ENCODE assay signal across 8 cellular contexts in genomic region chr17:49218941-49219913, GRCh38. TPM values are rescaled to one million over a fixed set of nuclear protein-coding genes. Genes with fewer than 3 reads are reported as not detected.
DNase-seq lines count a peak whose midpoint lies in the region; ATAC-seq and TF ChIP-seq lines count a peak whose summit lies in the region.

No MANE protein-coding gene starts in this region.

- no peak overlapping the region for H3K4me3 Mint-ChIP-seq in HFFc6
- H3K4me3 Mint-ChIP-seq in activated T-helper 1 cell treated with anti-CD3 and anti-CD28 coated beads, Interleukin-12 subunit alpha, Interleukin-12 subunit beta, Interleukin-2, Interleukin-4 antibody, amounts not matched to agents 30 ng/mL and 10 ng/mL and 1 ng/mL, durations not matched to agents 14 hours and 24 hours and 36 hours: peak overlapping the region; percentile 35
- no peak overlapping the region for H3K4me3 Mint-ChIP-seq in mesothelial cell of epicardium

- H3K4me1 Mint-ChIP-seq in HFFc6 (ENCODE audit: low read depth) (peaks cover 6% of the 10 kb centered on the region; the same call in 1 of the 2 replicates), mesothelial cell of epicardium (peaks cover 6% of the 10 kb centered on the region)
- peaks cover 67% of the 10 kb centered on the region for H3K4me1 Mint-ChIP-seq in activated T-helper 1 cell treated with anti-CD3 and anti-CD28 coated beads, Interleukin-12 subunit alpha, Interleukin-12 subunit beta, Interleukin-2, Interleukin-4 antibody, amounts not matched to agents 30 ng/mL and 10 ng/mL and 1 ng/mL, durations not matched to agents 14 hours and 24 hours and 36 hours (ENCODE audit: low read depth)

- H3K9me3 ChIP-seq in BE2C (no peaks in the 10 kb centered on the region), gastrocnemius medialis (no peaks in the 10 kb centered on the region)

- H3K4me1 ChIP-seq in BE2C (no peaks in the 10 kb centered on the region), gastrocnemius medialis (peaks cover 0 to 10% of the 10 kb centered on the region in 2 donors)

- in situ Hi-C loops in gastrocnemius medialis (cut with MboI; ENCODE audit: low sequenced_read_pairs in 4 of 4): no loop called here

- no peak overlapping the region for H3K27ac ChIP-seq in gastrocnemius medialis

- peaks cover 32% of the 10 kb centered on the region for H3K27me3 Mint-ChIP-seq in HFFc6 (ENCODE audit: insufficient read depth)
- no peaks in the 10 kb centered on the region for H3K27me3 Mint-ChIP-seq in activated T-helper 1 cell treated with anti-CD3 and anti-CD28 coated beads, Interleukin-12 subunit alpha, Interleukin-12 subunit beta, Interleukin-2, Interleukin-4 antibody, amounts not matched to agents 30 ng/mL and 10 ng/mL and 1 ng/mL, durations not matched to agents 14 hours and 24 hours and 36 hours (ENCODE audit: insufficient read depth)
- peaks cover 47% of the 10 kb centered on the region for H3K27me3 Mint-ChIP-seq in mesothelial cell of epicardium (ENCODE audit: low read depth)

- H3K27ac Mint-ChIP-seq in HFFc6: no peak overlapping the region
- H3K27ac Mint-ChIP-seq in activated T-helper 1 cell treated with anti-CD3 and anti-CD28 coated beads, Interleukin-12 subunit alpha, Interleukin-12 subunit beta, Interleukin-2, Interleukin-4 antibody, amounts not matched to agents 30 ng/mL and 10 ng/mL and 1 ng/mL, durations not matched to agents 14 hours and 24 hours and 36 hours: peak overlapping the region; percentile 81
- no peak overlapping the region for H3K27ac Mint-ChIP-seq in mesothelial cell of epicardium

- DNase-seq in BE2C (peak; percentile 40), HFFc6 (no peak), left lobe of liver (ENCODE audit: low spot score) (no peak), mesothelial cell of epicardium (ENCODE audit: low spot score in 2 of 2, unreplicated experiment in 2 of 2) (no peak), HuH-7 (ENCODE audit: low spot score) (no peak), gastrocnemius medialis (no peak)
- peak; percentile 42 for DNase-seq in activated T-helper 1 cell treated with anti-CD3 and anti-CD28 coated beads, Interleukin-12 subunit alpha, Interleukin-12 subunit beta, Interleukin-2, Interleukin-4 antibody, amounts not matched to agents 30 ng/mL and 10 ng/mL and 1 ng/mL, durations not matched to agents 14 hours and 24 hours and 36 hours (ENCODE audit: low spot score)

- intact Hi-C loops in activated T-helper 1 cell treated with anti-CD3 and anti-CD28 coated beads, Interleukin-12 subunit alpha, Interleukin-12 subunit beta, Interleukin-2, Interleukin-4 antibody, amounts not matched to agents 30 ng/mL and 10 ng/mL and 1 ng/mL, durations not matched to agents 14 hours and 24 hours and 36 hours (cut with micrococcal nuclease): loop anchor here (1.0 to 2.0 kb wide), 3 partner anchors 9 to 38 kb away; partner anchors contain the start of genes ABI3 and GNGT2
- intact Hi-C loops in gastrocnemius medialis (cut with DNase I; ENCODE audit: low total_unique reads): no loop called here

- no peaks in the 10 kb centered on the region for H3K36me3 Mint-ChIP-seq in HFFc6 (ENCODE audit: low read depth)
- H3K36me3 Mint-ChIP-seq in activated T-helper 1 cell treated with anti-CD3 and anti-CD28 coated beads, Interleukin-12 subunit alpha, Interleukin-12 subunit beta, Interleukin-2, Interleukin-4 antibody, amounts not matched to agents 30 ng/mL and 10 ng/mL and 1 ng/mL, durations not matched to agents 14 hours and 24 hours and 36 hours (ENCODE audit: low read depth): peaks cover 48% of the 10 kb centered on the region
- no peaks in the 10 kb centered on the region for H3K36me3 Mint-ChIP-seq in mesothelial cell of epicardium

- ATAC-seq in left lobe of liver: peak; percentile 26
- ATAC-seq in GM19455 (IDR thresholded peaks at IDR 0.05; ENCODE audit: unreplicated experiment): no peak
- no peak for ATAC-seq in gastrocnemius medialis

- H3K27me3 ChIP-seq in BE2C (peaks cover 28% of the 10 kb centered on the region), gastrocnemius medialis (peaks cover 21 to 28% (median 25%) of the 10 kb centered on the region in 3 donors)

- no peak for TF ChIP-seq POLR2A in gastrocnemius medialis (IDR thresholded peaks at IDR 0.05)

- H3K36me3 ChIP-seq in BE2C (no peaks in the 10 kb centered on the region), gastrocnemius medialis (no peaks in the 10 kb centered on the region)

- peak; percentile 34 for TF ChIP-seq CTCF in BE2C (IDR thresholded peaks at IDR 0.05; ENCODE audit: low read depth, low read length)
- TF ChIP-seq CTCF in HFFc6 (IDR thresholded peaks at IDR 0.05): peak; percentile 45
- no peak for TF ChIP-seq CTCF in mesothelial cell of epicardium (IDR thresholded peaks at IDR 0.05; ENCODE audit: unreplicated experiment)
- TF ChIP-seq CTCF in gastrocnemius medialis (IDR thresholded peaks at IDR 0.05 in 4 of 5, conservative IDR thresholded peaks at IDR 0.05 in 1 of 5): no peak

- H3K4me3 ChIP-seq in BE2C (ENCODE audit: low read depth, low read length) (no peak overlapping the region), gastrocnemius medialis (no peak overlapping the region)

- H3K9me3 Mint-ChIP-seq in HFFc6 (no peaks in the 10 kb centered on the region), mesothelial cell of epicardium (no peaks in the 10 kb centered on the region)
- no peaks in the 10 kb centered on the region for H3K9me3 Mint-ChIP-seq in activated T-helper 1 cell treated with anti-CD3 and anti-CD28 coated beads, Interleukin-12 subunit alpha, Interleukin-12 subunit beta, Interleukin-2, Interleukin-4 antibody, amounts not matched to agents 30 ng/mL and 10 ng/mL and 1 ng/mL, durations not matched to agents 14 hours and 24 hours and 36 hours

RNA-seq across cellular contexts. Expression of gene ABI3, which starts 8.7 kb away (rescaled TPM):
- 0.68 TPM for polyA plus RNA-seq in BE2C (2012; ENCODE audit: insufficient read depth, insufficient read length, low read depth)
- total RNA-seq in HFFc6 (2021; fragmentation: NEBNext Ultra II Directional; extraction: Animal tissue kit (Norgen Biotek cat#: 25700)): under 1 TPM in 1 of 6 experiments, not detected in 5; 0.11 TPM
- total RNA-seq in activated T-helper 1 cell treated with anti-CD3 and anti-CD28 coated beads, Interleukin-12 subunit alpha, Interleukin-12 subunit beta, Interleukin-2, Interleukin-4 antibody, amounts not matched to agents 30 ng/mL and 10 ng/mL and 1 ng/mL, durations not matched to agents 14 hours and 24 hours and 36 hours: 32.8 and 33.0 TPM in 2 replicates
- total RNA-seq in left lobe of liver (4.0 TPM), mesothelial cell of epicardium (0.51 to 1.3 TPM (median 0.69 TPM) in 3 replicates), gastrocnemius medialis (1 to 10 TPM; 1.2 to 2.6 (median 2.4) TPM)

RNA-seq across cellular contexts. Expression of gene GNGT2, which starts 8.9 kb away (rescaled TPM):
- not detected for polyA plus RNA-seq in BE2C (2012; ENCODE audit: insufficient read depth, insufficient read length, low read depth)
- total RNA-seq in HFFc6 (2021; fragmentation: NEBNext Ultra II Directional; extraction: Animal tissue kit (Norgen Biotek cat#: 25700)): not detected
- total RNA-seq in activated T-helper 1 cell treated with anti-CD3 and anti-CD28 coated beads, Interleukin-12 subunit alpha, Interleukin-12 subunit beta, Interleukin-2, Interleukin-4 antibody, amounts not matched to agents 30 ng/mL and 10 ng/mL and 1 ng/mL, durations not matched to agents 14 hours and 24 hours and 36 hours: 16.5 and 18.4 TPM in 2 replicates
- total RNA-seq in left lobe of liver (0.20 TPM), mesothelial cell of epicardium (0.34 TPM in 1 of 3 replicates, not detected in the others), gastrocnemius medialis (not detected)

RNA-seq across cellular contexts. Expression of gene PHOSPHO1, which starts 11.4 kb away (rescaled TPM):
- 0.83 TPM for polyA plus RNA-seq in BE2C (2012; ENCODE audit: insufficient read depth, insufficient read length, low read depth)
- under 1 TPM in 3 of 6 experiments, not detected in 3; 0.13 to 0.17 (median 0.17) TPM for total RNA-seq in HFFc6 (2021; fragmentation: NEBNext Ultra II Directional; extraction: Animal tissue kit (Norgen Biotek cat#: 25700))
- 0.37 TPM in 1 of 2 replicates, not detected in the other for total RNA-seq in activated T-helper 1 cell treated with anti-CD3 and anti-CD28 coated beads, Interleukin-12 subunit alpha, Interleukin-12 subunit beta, Interleukin-2, Interleukin-4 antibody, amounts not matched to agents 30 ng/mL and 10 ng/mL and 1 ng/mL, durations not matched to agents 14 hours and 24 hours and 36 hours
- total RNA-seq in left lobe of liver (0.28 TPM), mesothelial cell of epicardium (0.25 to 0.40 TPM in 2 of 3 replicates, not detected in the other), gastrocnemius medialis (1 to 10 TPM in 3 of 4 donors, not detected in 1; 1.0 to 3.7 (median 2.1) TPM)

Comparison
In these comparisons a context has a peak if more than half of its experiments do, and no peak if none do; other contexts are left out.
1. DNase-seq: peak in BE2C (single experiment) and activated T-helper 1 cell treated with anti-CD3 and anti-CD28 coated beads, Interleukin-12 subunit alpha, Interleukin-12 subunit beta, Interleukin-2, Interleukin-4 antibody, amounts not matched to agents 30 ng/mL and 10 ng/mL and 1 ng/mL, durations not matched to agents 14 hours and 24 hours and 36 hours (single experiment); none in HFFc6 (single experiment), left lobe of liver (single experiment), mesothelial cell of epicardium (0 of 2), HuH-7 (single experiment) and gastrocnemius medialis (0 of 2).
2. CTCF ChIP-seq: peak in BE2C (single experiment) and HFFc6 (single experiment); none in mesothelial cell of epicardium (single experiment) and gastrocnemius medialis (0 of 5).
3. RNA of gene GNGT2, which starts 8.9 kb away (total RNA-seq): 16.5 to 18.4 TPM in activated T-helper 1 cell treated with anti-CD3 and anti-CD28 coated beads, Interleukin-12 subunit alpha, Interleukin-12 subunit beta, Interleukin-2, Interleukin-4 antibody, amounts not matched to agents 30 ng/mL and 10 ng/mL and 1 ng/mL, durations not matched to agents 14 hours and 24 hours and 36 hours; 0.34 TPM in mesothelial cell of epicardium, 0.20 TPM in left lobe of liver (single experiment), not detected in gastrocnemius medialis and not detected in HFFc6; every median in the first group is over 10 times any median in the second.